In the genomic region with DNA sequence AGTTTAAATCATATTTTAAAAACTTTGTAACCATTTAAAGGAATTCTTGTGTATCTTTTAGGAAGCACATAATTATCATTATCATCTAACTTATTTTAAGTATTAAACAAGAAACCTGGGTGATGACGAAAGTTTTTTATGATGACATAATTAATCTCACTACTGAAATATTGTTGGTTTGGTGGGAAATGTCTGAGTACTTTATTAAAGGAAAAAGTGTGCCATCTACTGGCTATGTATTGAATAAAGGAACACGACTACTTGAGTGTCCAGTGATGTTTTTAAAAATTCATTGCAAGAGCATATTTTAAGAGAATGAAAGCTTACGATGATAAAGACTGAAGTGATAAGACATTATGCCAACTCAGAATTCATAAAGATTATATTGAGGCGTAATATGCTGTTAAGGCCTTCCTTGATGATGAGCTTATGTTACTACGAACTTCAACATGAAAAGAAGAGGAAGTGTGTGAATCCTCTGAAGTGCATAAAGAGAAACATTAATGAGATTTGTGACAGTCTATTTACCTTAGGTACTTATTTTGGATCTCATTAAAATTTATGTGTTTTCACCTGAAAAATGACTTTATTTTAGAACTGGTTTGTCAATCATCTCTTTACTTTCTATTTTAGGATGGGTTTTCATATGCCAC, we compare ENCODE assay signal across 8 cellular contexts. TPM values are rescaled to one million over a fixed set of nuclear protein-coding genes. Genes with fewer than 3 reads are reported as not detected.
A peak's percentile ranks its signal among the peaks of the same experiment; 100 is the strongest.
DNase-seq lines count a peak whose midpoint lies in the region; ATAC-seq and FAIRE-seq lines count a peak whose summit lies in the region.

No MANE protein-coding gene starts in this region.

- peak; percentile 96 for FAIRE-seq in GM19239 (lab: Jason Lieb, UNC)

- peaks cover 7 to 10% of the 10 kb centered on the region in 2 donors for H3K4me1 Mint-ChIP-seq in effector memory CD8-positive, alpha-beta T cell (ENCODE audit: low read depth in 2 of 2)

- H3K27me3 Mint-ChIP-seq in effector memory CD8-positive, alpha-beta T cell = no peaks in the 10 kb centered on the region

- intact Hi-C loops in posterior vena cava (cut with DNase I) = loop anchor here in 1 of 2 donors (5.0 kb wide), 1 partner anchor 662 kb away; no protein-coding TSS in a partner anchor

- no peak overlapping the region for H3K27ac Mint-ChIP-seq in effector memory CD8-positive, alpha-beta T cell

- DNase-seq in DMS153 treated with DMSO at 0.1 percent for 48 hours (lab: John Stamatoyannopoulos, UW; ENCODE audit: unreplicated experiment) = peak; percentile 56
- no peak for DNase-seq in GM19239 (ENCODE audit: insufficient read length, low spot score)
- peak; percentile 91 for DNase-seq in OCI-M1 (lab: John Stamatoyannopoulos, UW)
- no peak for DNase-seq in effector memory CD8-positive, alpha-beta T cell
- peak; percentile 69 for DNase-seq in myocyte (ENCODE audit: low read depth)
- no peak for DNase-seq in posterior vena cava (ENCODE audit: low spot score)
- no peak for DNase-seq in ureter (ENCODE audit: low spot score)

- H3K36me3 Mint-ChIP-seq in effector memory CD8-positive, alpha-beta T cell (ENCODE audit: insufficient read depth) = peaks cover 26% of the 10 kb centered on the region

- no peak overlapping the region for H3K4me3 Mint-ChIP-seq in effector memory CD8-positive, alpha-beta T cell

- H3K9me3 Mint-ChIP-seq in effector memory CD8-positive, alpha-beta T cell = no peaks in the 10 kb centered on the region

- ATAC-seq in HG03432 (IDR thresholded peaks at IDR 0.05; ENCODE audit: unreplicated experiment) = peak; percentile 90
- peak; percentile 62 for ATAC-seq in effector memory CD8-positive, alpha-beta T cell (replicated peaks)

RNA-seq across cellular contexts. Expression of a gene that starts 12.0 kb away (rescaled TPM):
- 23.2 and 23.4 TPM in 2 replicates for total RNA-seq in myocyte
- 8.4 TPM for polyA plus RNA-seq in myocyte (2012)
- total RNA-seq in posterior vena cava = 10 to 100 TPM; 19.8 to 22.4 TPM
- 27.4 TPM for total RNA-seq in ureter

RNA-seq across cellular contexts. Expression of a gene that starts 17.8 kb away (rescaled TPM):
- total RNA-seq in myocyte (47.3 and 48.9 TPM in 2 replicates), posterior vena cava (10 to 100 TPM; 22.5 to 28.4 TPM), ureter (20.6 TPM)
- 17.5 TPM for polyA plus RNA-seq in myocyte (2012)

Comparison
In these comparisons a context has a peak if more than half of its experiments do, and no peak if none do; other contexts are left out.
1. DNase-seq: peak in DMS153 treated with DMSO at 0.1 percent for 48 hours (single experiment), OCI-M1 (single experiment) and myocyte (single experiment); none in GM19239 (single experiment), effector memory CD8-positive, alpha-beta T cell (0 of 3), posterior vena cava (single experiment) and ureter (single experiment).